ENCODE assay signal across 9 cellular contexts in the genomic region with DNA sequence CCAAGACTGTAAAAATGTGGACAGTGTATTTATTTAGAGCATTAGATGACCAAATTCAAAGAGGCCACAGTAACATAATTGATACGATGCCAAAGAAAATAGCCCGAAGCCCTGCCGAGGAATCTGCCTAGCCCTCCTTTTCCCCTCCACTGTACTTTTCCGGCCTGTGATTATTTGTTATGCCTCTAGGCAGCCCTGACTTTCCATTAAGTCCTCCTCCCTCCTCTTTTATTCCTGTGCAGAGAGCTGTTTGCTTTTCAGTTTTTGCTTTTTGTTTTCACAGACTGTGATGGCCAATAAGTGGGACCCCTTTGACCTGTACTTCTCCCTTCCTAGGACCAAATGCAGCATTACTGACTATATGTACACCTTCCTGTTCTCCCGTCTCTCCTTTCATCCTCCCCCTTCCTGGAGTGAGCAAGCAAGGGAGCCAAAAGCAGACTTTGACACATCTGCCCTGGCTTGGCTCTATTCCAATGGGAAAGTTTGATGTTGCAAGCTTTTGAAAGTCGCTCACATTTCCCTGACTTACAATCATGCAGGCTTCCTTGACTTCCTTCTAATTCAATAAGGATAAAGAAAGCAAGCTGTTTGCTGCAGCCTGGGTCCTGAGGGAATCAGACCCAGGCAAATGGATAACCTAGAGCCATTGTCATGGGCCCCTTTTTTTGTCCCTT.
DNase-seq lines count a peak whose midpoint lies in the region; ATAC-seq and FAIRE-seq lines count a peak whose summit lies in the region.
"Had no signal": no experiment of that assay in that cellular context is flagged by ENCODE, and none has a peak within 500 bp of the region (broad histone marks: within the 10 kb centered on the region; RNA-seq: fewer than 3 reads in every experiment).

No MANE protein-coding gene starts in this region.

- FAIRE-seq in endometrium (lab: Jason Lieb, UNC), result peak; percentile 99

- no peaks in the 10 kb centered on the region for H3K4me1 Mint-ChIP-seq in activated T-cell treated with anti-CD3 and anti-CD28 coated beads, Interleukin-2, amount 50 U/mL, for 4 hours (ENCODE audit: low read depth)

- DNase-seq in COLO668 (lab: John Stamatoyannopoulos, UW; ENCODE audit: unreplicated experiment) (peak; percentile 25), NCI-H2196 (lab: John Stamatoyannopoulos, UW; ENCODE audit: unreplicated experiment) (peak; percentile 71), non-pigmented ciliary epithelial cell (ENCODE audit: low read depth) (peak; percentile 93), cortex of kidney (lab: John Stamatoyannopoulos, UW) (no peak), caudate nucleus (lab: John Stamatoyannopoulos, UW) (no peak)
- DNase-seq in activated T-cell treated with anti-CD3 and anti-CD28 coated beads, Interleukin-2, amount 50 U/mL, for 4 hours, result no peak
- DNase-seq: stimulated activated CD4-positive, alpha-beta T cell treated with anti-CD3 and anti-CD28 coated beads, Interleukin-4, amount 100 ng/mL, for 4 hours had no signal

- no peak overlapping the region for H3K4me3 Mint-ChIP-seq in activated T-cell treated with anti-CD3 and anti-CD28 coated beads, Interleukin-2, amount 50 U/mL, for 4 hours

- H3K36me3 Mint-ChIP-seq in activated T-cell treated with anti-CD3 and anti-CD28 coated beads, Interleukin-2, amount 50 U/mL, for 4 hours (ENCODE audit: insufficient read depth), result no peaks in the 10 kb centered on the region

- no peak overlapping the region for H3K27ac ChIP-seq in caudate nucleus (ENCODE audit: low read depth, low read length)

- H3K27me3 Mint-ChIP-seq in activated T-cell treated with anti-CD3 and anti-CD28 coated beads, Interleukin-2, amount 50 U/mL, for 4 hours (ENCODE audit: low read depth), result peaks cover 2% of the 10 kb centered on the region

- no peak for ATAC-seq in GM18873 (IDR thresholded peaks at IDR 0.05; ENCODE audit: low FRiP score, unreplicated experiment)
- ATAC-seq in activated T-cell treated with anti-CD3 and anti-CD28 coated beads, Interleukin-2, amount 50 U/mL, for 4 hours, result no peak

- no peaks in the 10 kb centered on the region for H3K9me3 Mint-ChIP-seq in activated T-cell treated with anti-CD3 and anti-CD28 coated beads, Interleukin-2, amount 50 U/mL, for 4 hours

Comparison
In these comparisons a context has a peak if more than half of its experiments do, and no peak if none do; other contexts are left out.
1. DNase-seq: peak in COLO668 (single experiment), NCI-H2196 (single experiment) and non-pigmented ciliary epithelial cell (single experiment); none in cortex of kidney (single experiment), caudate nucleus (0 of 61) and activated T-cell treated with anti-CD3 and anti-CD28 coated beads, Interleukin-2, amount 50 U/mL, for 4 hours (single experiment).